ENCODE assay signal across 18 cellular contexts in the genomic region with DNA sequence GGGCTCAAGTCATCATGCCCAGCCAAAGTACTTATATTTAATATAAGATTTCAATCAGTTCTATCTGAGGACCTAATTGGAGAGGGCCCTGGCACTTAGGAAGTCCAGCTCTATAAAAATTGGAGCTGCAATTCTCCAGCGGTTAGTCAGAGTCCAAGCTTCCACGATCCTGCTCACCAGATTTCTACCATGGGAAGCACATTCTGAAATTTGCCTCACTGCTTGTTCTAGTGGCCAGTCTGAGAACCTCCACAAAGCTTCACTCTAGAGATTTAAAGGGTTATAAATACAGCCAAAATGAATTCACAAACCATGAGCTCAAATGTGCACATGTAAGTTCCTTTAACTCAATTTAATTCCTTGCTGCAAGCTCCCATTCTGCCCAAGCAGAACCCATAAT. TPM values are rescaled to one million over a fixed set of nuclear protein-coding genes. Genes with fewer than 3 reads are reported as not detected.
A peak's percentile ranks its signal among the peaks of the same experiment; 100 is the strongest.
DNase-seq lines count a peak whose midpoint lies in the region; FAIRE-seq and TF ChIP-seq lines count a peak whose summit lies in the region.
"Had no signal": no experiment of that assay in that cellular context is flagged by ENCODE, and none has a peak within 500 bp of the region (broad histone marks: within the 10 kb centered on the region; RNA-seq: fewer than 3 reads in every experiment).

No MANE protein-coding gene starts in this region.

- H2BK20ac ChIP-seq in H1 (ENCODE audit: low read length), result 0 out of 2 replicates have a peak overlapping the region, but pooled peaks have one; percentile 38

- H3K27me3 ChIP-seq in H1 (replicated peaks in 1 of 4; ENCODE audit: control insufficient read depth in 3 of 4, extremely low read depth in 1 of 4, insufficient read depth in 3 of 4, low read length in 3 of 4) (no peaks in the 10 kb centered on the region; a peak in 1 of 7 replicates), thymus (ENCODE audit: control insufficient read depth, insufficient read depth) (no peaks in the 10 kb centered on the region)
- H3K27me3 ChIP-seq: hepatocyte had no signal

- no peak overlapping the region for H3K4ac ChIP-seq in H1 (replicated peaks; ENCODE audit: insufficient read length, low read depth, low read length)

- no peak overlapping the region for H3K4me2 ChIP-seq in H1 (ENCODE audit: insufficient read depth in 1 of 2, low read depth in 2 of 2, low read length in 2 of 2)
- H3K4me2 ChIP-seq: hepatocyte had no signal

- H2BK12ac ChIP-seq in H1 (ENCODE audit: low read depth, low read length), result 0 out of 2 replicates have a peak overlapping the region, but pooled peaks have one; percentile 71

- H3K9me3 ChIP-seq in H1 (ENCODE audit: insufficient read depth in 2 of 2, low read depth in 1 of 2, low read length in 1 of 2), result no peaks in the 10 kb centered on the region; a peak in 1 of 4 replicates
- no peaks in the 10 kb centered on the region for H3K9me3 ChIP-seq in thymus (ENCODE audit: control insufficient read depth)
- H3K9me3 ChIP-seq: thoracic aorta had no signal

- no peak for FAIRE-seq in H1 (lab: Jason Lieb, UNC)
- FAIRE-seq: endothelial cell of umbilical vein had no signal

- H3K18ac ChIP-seq in H1 (ENCODE audit: extremely low read depth, low read length), result no peak overlapping the region; the same call in 1 of the 2 replicates

- no peak overlapping the region for H2AK5ac ChIP-seq in H1 (ENCODE audit: low read depth, low read length)

- no peak overlapping the region for H3K14ac ChIP-seq in H1 (ENCODE audit: insufficient read length)

- no peak for TF ChIP-seq POLR2A in H1 (IDR thresholded peaks at IDR 0.05; ENCODE audit: control extremely low read depth in 1 of 2, low read depth in 2 of 2, low read length in 2 of 2)

- 0 out of 2 replicates have a peak overlapping the region, but pooled peaks have one; percentile 65 for H2BK15ac ChIP-seq in H1 (ENCODE audit: low read length)

- no peaks in the 10 kb centered on the region for H3K36me3 ChIP-seq in H1 (ENCODE audit: control insufficient read depth in 2 of 4, insufficient read depth in 4 of 4, low read length in 3 of 4)
- H3K36me3 ChIP-seq in thymus (ENCODE audit: control insufficient read depth, insufficient read depth), result no peaks in the 10 kb centered on the region
- H3K36me3 ChIP-seq: thoracic aorta had no signal

- in situ Hi-C loops in GM13976 (cut with MboI; ENCODE audit: low sequenced_read_pairs, unreplicated experiment), result no loop called here

- TF ChIP-seq RAD21 in H1 (IDR thresholded peaks at IDR 0.05 in 1 of 2, conservative IDR thresholded peaks at IDR 0.05 in 1 of 2; ENCODE audit: low read depth in 2 of 2, low read length in 2 of 2), result no peak

- 100% methylated on average over 2 of the region's 2 CpGs; no CpG with 5 or more reads in 1 of the 2 experiments for WGBS in H1 (ENCODE audit: extremely low coverage in 1 of 2, insufficient coverage in 1 of 2, insufficient read length in 1 of 2, insufficient replicate concordance in 2 of 2, low coverage in 1 of 2, low lambda C conversion rate in 2 of 2, missing lambda C conversion rate in 1 of 2), 2 experiments
- 94% methylated on average over 2 of the region's 2 CpGs for WGBS in thymus

- H2AFZ ChIP-seq in H1 (ENCODE audit: low read length), result peak overlapping the region; percentile 24; the same call in 1 of the 2 replicates
- H2AFZ ChIP-seq: hepatocyte had no signal

- no peak for TF ChIP-seq CTCF in H1 (IDR thresholded peaks at IDR 0.05; ENCODE audit: control extremely low read depth in 1 of 3, insufficient read depth in 1 of 3, low read depth in 1 of 3, low read length in 3 of 3)
- no peak for TF ChIP-seq CTCF in GM13976 (IDR thresholded peaks at IDR 0.05; ENCODE audit: borderline replicate concordance, control extremely low read depth, extremely low read depth, insufficient read depth, missing control alignments)

- TF ChIP-seq EP300 in H1 (IDR thresholded peaks at IDR 0.05; ENCODE audit: borderline replicate concordance in 1 of 2, low read depth in 2 of 2, low read length in 2 of 2), result no peak

- H4K8ac ChIP-seq in H1 (ENCODE audit: extremely low read depth, insufficient read depth, low read length), result no peak overlapping the region

- no peak overlapping the region for H3K56ac ChIP-seq in H1 (replicated peaks; ENCODE audit: insufficient read length, low read depth, low read length)

- H3K23me2 ChIP-seq in H1 (ENCODE audit: low read depth, low read length), result no peaks in the 10 kb centered on the region; the same call in 1 of the 2 replicates

- H3K4me1 ChIP-seq in H1 (replicated peaks in 1 of 4; ENCODE audit: control insufficient read depth in 3 of 4, insufficient read depth in 4 of 4, low read length in 3 of 4) (peaks cover 0 to 20% (median 11%) of the 10 kb centered on the region in 4 experiments; a peak in 6 of 7 replicates), thymus (ENCODE audit: control insufficient read depth, insufficient read depth, low read length) (peaks cover 17% of the 10 kb centered on the region)

- no peaks in the 10 kb centered on the region for H3K79me1 ChIP-seq in H1 (ENCODE audit: low read depth, low read length)

- no peak overlapping the region for H3K9ac ChIP-seq in H1 (replicated peaks in 1 of 4; ENCODE audit: extremely low read depth in 1 of 4, low read depth in 3 of 4, low read length in 3 of 4)

- peak overlapping the region; percentile 50 for H4K91ac ChIP-seq in H1 (replicated peaks; ENCODE audit: insufficient read length, low read length)

- H2BK5ac ChIP-seq in H1 (ENCODE audit: low read depth, low read length), result no peak overlapping the region; the same call in 1 of the 2 replicates

- no peak overlapping the region for H3K23ac ChIP-seq in H1 (ENCODE audit: insufficient read length)

- H3K27ac ChIP-seq in H1 (ENCODE audit: low read depth, low read length), result no peak overlapping the region
- peak overlapping the region; percentile 66 for H3K27ac ChIP-seq in thymus (ENCODE audit: low read depth)
- H3K27ac ChIP-seq: 22Rv1, hepatocyte, RWPE1, thoracic aorta had no signal

- CTCF ChIA-PET in H1 (lab: Charles Lee; ENCODE audit: partially characterized antibody), result interaction anchor here (0.7 to 3.7 kb wide), 6 partner anchors 11 to 428 kb away, joined by 3 to 14 read pairs (median 4); no protein-coding TSS in a partner anchor

- H3K4me3 ChIP-seq in Jurkat, Clone E6-1 (ENCODE audit: low read length), result peak overlapping the region; percentile 23
- H3K4me3 ChIP-seq in H1 (ENCODE audit: extremely low read depth in 1 of 4, insufficient read depth in 2 of 4, low read depth in 3 of 4, low read length in 4 of 4) (no peak overlapping the region), thymus (ENCODE audit: low read length) (no peak overlapping the region)
- H3K4me3 ChIP-seq: hepatocyte, thoracic aorta had no signal

- no peak overlapping the region for H2BK120ac ChIP-seq in H1 (replicated peaks; ENCODE audit: low read depth, low read length)

- no peaks in the 10 kb centered on the region for H3K79me2 ChIP-seq in H1 (ENCODE audit: control insufficient read depth in 1 of 2, insufficient read depth in 2 of 2, low read length in 2 of 2)
- H3K79me2 ChIP-seq: hepatocyte had no signal

- no peak overlapping the region for H4K5ac ChIP-seq in H1 (ENCODE audit: insufficient read length, low read depth, low read length)

- peak; percentile 9 for DNase-seq in NOMO-1 treated with DMSO at 0.1 percent for 48 hours (lab: John Stamatoyannopoulos, UW; ENCODE audit: unreplicated experiment)
- no peak for DNase-seq in NOMO-1 (lab: John Stamatoyannopoulos, UW; ENCODE audit: unreplicated experiment in 2 of 2)
- no peak for DNase-seq in Jurkat, Clone E6-1 (ENCODE audit: low read depth, low spot score)
- DNase-seq in H1 (ENCODE audit: low read depth in 1 of 2, low spot score in 2 of 2), result no peak
- no peak for DNase-seq in GM13976 (ENCODE audit: low spot score)
- DNase-seq in stimulated activated naive CD4-positive, alpha-beta T cell treated with Interleukin-2 at 50 U/mL for 16 hours (lab: John Stamatoyannopoulos, UW), result no peak
- DNase-seq in NCI-H1048 (lab: John Stamatoyannopoulos, UW), result no peak
- DNase-seq: activated CD4-positive, alpha-beta T cell treated with anti-CD3 and anti-CD28 coated beads for 36 hours; activated T-cell treated with anti-CD3 and anti-CD28 coated beads for 4 hours; left cardiac atrium; NCI-H2029 treated with DMSO at 0.1 percent for 48 hours; T-helper 17 cell had no signal

- no peaks in the 10 kb centered on the region for H4K20me1 ChIP-seq in H1 (replicated peaks in 1 of 2; ENCODE audit: control insufficient read depth in 1 of 2, insufficient read depth in 2 of 2, low read length in 2 of 2)

- POLR2A ChIA-PET in H1 (lab: Charles Lee; ENCODE audit: partially characterized antibody), result interaction anchor here (0.6 to 1.8 kb wide), 5 partner anchors 11 to 137 kb away, joined by 3 to 4 read pairs (median 3); a partner anchor contains a TSS

RNA-seq across cellular contexts. Expression of a gene that starts 33.5 kb away (rescaled TPM):
- 1.3 TPM for polyA plus RNA-seq in Jurkat, Clone E6-1 (2012; ENCODE audit: insufficient read depth, insufficient read length)
- total RNA-seq in H1 (2021; fragmentation: NEBNext Ultra II Directional; extraction: Animal tissue kit (Norgen Biotek cat#: 25700)), result 0.34 and 0.44 TPM in 2 replicates
- polyA plus RNA-seq in H1 (2011; rRNA removed), result 0.09 and 0.15 TPM in 2 replicates
- polyA plus RNA-seq in H1 (2011; cell fraction: cytosol; rRNA removed), result 0.17 TPM
- polyA plus RNA-seq in H1 (2011; cell fraction: nucleus; rRNA removed), result 0.23 TPM
- 0.16 to 0.25 TPM (median 0.19 TPM) in 3 of 4 replicates, not detected in the other for polyA plus RNA-seq in H1 (2012, experiment 1 of 2)
- polyA plus RNA-seq in H1 (2012, experiment 2 of 2), result not detected
- 0.10 TPM for polyA plus RNA-seq in H1 (2013, experiment 1 of 2)
- polyA plus RNA-seq in H1 (2013, experiment 2 of 2), result 0.15 TPM
- polyA minus RNA-seq in H1 (2011; rRNA and poly(A)+ RNA removed), result not detected in 2 replicates
- not detected for polyA minus RNA-seq in H1 (2011; cell fraction: cytosol; rRNA and poly(A)+ RNA removed)
- polyA minus RNA-seq in H1 (2011; cell fraction: nucleus; rRNA and poly(A)+ RNA removed), result not detected
- polyA plus RNA-seq in thymus, result 0.39 TPM
- total RNA-seq: endothelial cell of umbilical vein, hepatocyte had no signal
- polyA plus RNA-seq: endothelial cell of umbilical vein had no signal

RNA-seq across cellular contexts. Expression of a gene that starts 43.3 kb away (rescaled TPM):
- polyA plus RNA-seq in Jurkat, Clone E6-1 (2012; ENCODE audit: insufficient read depth, insufficient read length), result 197 TPM
- total RNA-seq in H1 (2021; fragmentation: NEBNext Ultra II Directional; extraction: Animal tissue kit (Norgen Biotek cat#: 25700)), result 79.8 and 83.4 TPM in 2 replicates
- polyA plus RNA-seq in H1 (2011; rRNA removed), result 45.0 and 58.7 TPM in 2 replicates
- polyA plus RNA-seq in H1 (2011; cell fraction: cytosol; rRNA removed), result 84.0 TPM
- polyA plus RNA-seq in H1 (2011; cell fraction: nucleus; rRNA removed), result 37.1 TPM
- polyA plus RNA-seq in H1 (2012, experiment 1 of 2), result 65.6 to 85.6 TPM (median 74.6 TPM) in 4 replicates
- 43.5 TPM for polyA plus RNA-seq in H1 (2012, experiment 2 of 2)
- 68.9 TPM for polyA plus RNA-seq in H1 (2013, experiment 1 of 2)
- polyA plus RNA-seq in H1 (2013, experiment 2 of 2), result 73.2 TPM
- polyA minus RNA-seq in H1 (2011; rRNA and poly(A)+ RNA removed), result 24.2 and 28.2 TPM in 2 replicates
- polyA minus RNA-seq in H1 (2011; cell fraction: cytosol; rRNA and poly(A)+ RNA removed), result 13.1 TPM
- 20.7 TPM for polyA minus RNA-seq in H1 (2011; cell fraction: nucleus; rRNA and poly(A)+ RNA removed)
- 85.9 TPM for polyA plus RNA-seq in thymus

RNA-seq across cellular contexts. Expression of a gene that starts 44.2 kb away (rescaled TPM):
- polyA plus RNA-seq in Jurkat, Clone E6-1 (2012; ENCODE audit: insufficient read depth, insufficient read length), result 677 TPM
- total RNA-seq in H1 (2021; fragmentation: NEBNext Ultra II Directional; extraction: Animal tissue kit (Norgen Biotek cat#: 25700)), result 331 and 348 TPM in 2 replicates
- polyA plus RNA-seq in H1 (2011; rRNA removed), result 117 and 138 TPM in 2 replicates
- 177 TPM for polyA plus RNA-seq in H1 (2011; cell fraction: cytosol; rRNA removed)
- 243 TPM for polyA plus RNA-seq in H1 (2011; cell fraction: nucleus; rRNA removed)
- polyA plus RNA-seq in H1 (2012, experiment 1 of 2), result 298 to 400 TPM (median 371 TPM) in 4 replicates
- polyA plus RNA-seq in H1 (2012, experiment 2 of 2), result 55.7 TPM
- polyA plus RNA-seq in H1 (2013, experiment 1 of 2), result 155 TPM
- 149 TPM for polyA plus RNA-seq in H1 (2013, experiment 2 of 2)
- 187 and 237 TPM in 2 replicates for polyA minus RNA-seq in H1 (2011; rRNA and poly(A)+ RNA removed)
- polyA minus RNA-seq in H1 (2011; cell fraction: cytosol; rRNA and poly(A)+ RNA removed), result 355 TPM
- polyA minus RNA-seq in H1 (2011; cell fraction: nucleus; rRNA and poly(A)+ RNA removed), result 228 TPM
- polyA plus RNA-seq in thymus, result 141 TPM

RNA-seq across cellular contexts. Expression of a gene that starts 57.2 kb away (rescaled TPM):
- not detected for polyA plus RNA-seq in Jurkat, Clone E6-1 (2012; ENCODE audit: insufficient read depth, insufficient read length)
- not detected in 2 replicates for total RNA-seq in H1 (2021; fragmentation: NEBNext Ultra II Directional; extraction: Animal tissue kit (Norgen Biotek cat#: 25700))
- 0.02 TPM in 1 of 2 replicates, not detected in the other for polyA plus RNA-seq in H1 (2011; rRNA removed)
- not detected for polyA plus RNA-seq in H1 (2011; cell fraction: cytosol; rRNA removed)
- not detected for polyA plus RNA-seq in H1 (2011; cell fraction: nucleus; rRNA removed)
- 0.03 TPM in 3 of 4 replicates, not detected in the other for polyA plus RNA-seq in H1 (2012, experiment 1 of 2)
- polyA plus RNA-seq in H1 (2012, experiment 2 of 2), result not detected
- polyA plus RNA-seq in H1 (2013, experiment 1 of 2), result 0.04 TPM
- polyA plus RNA-seq in H1 (2013, experiment 2 of 2), result 0.06 TPM
- not detected in 2 replicates for polyA minus RNA-seq in H1 (2011; rRNA and poly(A)+ RNA removed)
- polyA minus RNA-seq in H1 (2011; cell fraction: cytosol; rRNA and poly(A)+ RNA removed), result not detected
- not detected for polyA minus RNA-seq in H1 (2011; cell fraction: nucleus; rRNA and poly(A)+ RNA removed)
- polyA plus RNA-seq in thymus, result 0.02 TPM
- total RNA-seq: activated CD4-positive, alpha-beta T cell treated with anti-CD3 and anti-CD28 coated beads for 36 hours; endothelial cell of umbilical vein; hepatocyte; left cardiac atrium; T-helper 17 cell had no signal
- polyA plus RNA-seq: endothelial cell of umbilical vein, hepatocyte had no signal
